19 cellular contexts compared by ENCODE assay signal in genomic region chr1:171509191-171509590, GRCh38. TPM values are rescaled to one million over a fixed set of nuclear protein-coding genes. Genes with fewer than 3 reads are reported as not detected.
DNase-seq lines count a peak whose midpoint lies in the region; ATAC-seq and TF ChIP-seq lines count a peak whose summit lies in the region.
"Had no signal": no experiment of that assay in that cellular context is flagged by ENCODE, and none has a peak within 500 bp of the region (broad histone marks: within the 10 kb centered on the region; RNA-seq: fewer than 3 reads in every experiment).

No MANE protein-coding gene starts in this region.

- peaks cover 0 to 27% of the 10 kb centered on the region in 2 experiments; a peak in 2 of 4 replicates for H3K79me1 ChIP-seq in IMR-90 (ENCODE audit: low read depth in 1 of 2, low read length in 2 of 2)

- no peak overlapping the region for H2BK15ac ChIP-seq in IMR-90 (ENCODE audit: low read depth, low read length)

- H2AK5ac ChIP-seq in IMR-90 (ENCODE audit: low read depth, low read length) = no peak overlapping the region

- no peak overlapping the region for H3K4me3 Mint-ChIP-seq in activated naive CD4-positive, alpha-beta T cell treated with anti-CD3 and anti-CD28 coated beads for 36 hours
- H3K4me3 Mint-ChIP-seq in natural killer cell treated with Interleukin-12 subunit alpha and Interleukin-12 subunit beta and Interleukin-15 and Interleukin-18, amount 100 ng/mL, for 72 hours = peak overlapping the region; percentile 34
- H3K4me3 Mint-ChIP-seq: brain, type B pancreatic cell had no signal

- no peak overlapping the region for H2AFZ ChIP-seq in IMR-90 (replicated peaks; ENCODE audit: low read length, poor library complexity)

- peaks cover 83% of the 10 kb centered on the region for H3K4me1 Mint-ChIP-seq in activated naive CD4-positive, alpha-beta T cell treated with anti-CD3 and anti-CD28 coated beads for 36 hours (ENCODE audit: low read depth)
- peaks cover 68 to 86% of the 10 kb centered on the region in 2 donors for H3K4me1 Mint-ChIP-seq in natural killer cell treated with Interleukin-12 subunit alpha and Interleukin-12 subunit beta and Interleukin-15 and Interleukin-18, amount 100 ng/mL, for 72 hours (ENCODE audit: low read depth in 2 of 2)

- in situ Hi-C loops in IMR-90 (cut with MboI; ENCODE audit: low sequenced_read_pairs) = no loop called here

- peaks cover 3% of the 10 kb centered on the region for H3K4me1 ChIP-seq in IMR-90 (ENCODE audit: control insufficient read depth, insufficient read depth, low read length)

- peaks cover 11% of the 10 kb centered on the region for H3K36me3 Mint-ChIP-seq in activated naive CD4-positive, alpha-beta T cell treated with anti-CD3 and anti-CD28 coated beads for 36 hours (ENCODE audit: low read depth)
- H3K36me3 Mint-ChIP-seq in natural killer cell treated with Interleukin-12 subunit alpha and Interleukin-12 subunit beta and Interleukin-15 and Interleukin-18, amount 100 ng/mL, for 72 hours = no peaks in the 10 kb centered on the region

- H3K23ac ChIP-seq in IMR-90 (ENCODE audit: low read depth, low read length) = no peak overlapping the region

- no peak overlapping the region for H3K27ac ChIP-seq in IMR-90 (ENCODE audit: insufficient read depth, low read length)
- H3K27ac ChIP-seq: stomach had no signal

- no peak overlapping the region for H3K4me3 ChIP-seq in IMR-90 (ENCODE audit: insufficient read depth, low read depth, low read length)
- H3K4me3 ChIP-seq: K562, mucosa of descending colon, stomach had no signal

- no peak for TF ChIP-seq RAD21 in IMR-90 (IDR thresholded peaks at IDR 0.05; ENCODE audit: low read length)

- H3K9ac ChIP-seq in IMR-90 (ENCODE audit: low read depth, low read length) = no peak overlapping the region

- H3K27me3 ChIP-seq in IMR-90 (ENCODE audit: control insufficient read depth, insufficient read depth, low read length) = no peaks in the 10 kb centered on the region
- H3K27me3 ChIP-seq: stomach had no signal

- peaks cover 9% of the 10 kb centered on the region; the same call in 1 of the 2 replicates for H3K9me1 ChIP-seq in IMR-90 (ENCODE audit: insufficient read depth, low read length)

- no peak overlapping the region for H4K5ac ChIP-seq in IMR-90 (ENCODE audit: low read depth, low read length)

- DNase-seq in activated naive CD4-positive, alpha-beta T cell treated with anti-CD3 and anti-CD28 coated beads for 36 hours = no peak
- DNase-seq in activated naive CD4-positive, alpha-beta T cell treated with Interleukin-2 at 50 U/mL for 16 hours = no peak
- DNase-seq in IMR-90 (no peak), astrocyte of the hippocampus (ENCODE audit: low read depth, low spot score) (peak; percentile 55), GM19240 (ENCODE audit: insufficient read length, low spot score) (no peak), amygdala (lab: John Stamatoyannopoulos, UW) (no peak), erythroblast (lab: John Stamatoyannopoulos, UW) (no peak)
- DNase-seq in natural killer cell treated with Interleukin-12 subunit alpha and Interleukin-12 subunit beta and Interleukin-15 and Interleukin-18, amount 100 ng/mL, for 72 hours (ENCODE audit: low spot score) = no peak
- DNase-seq: DMS79, left ventricle myocardium superior, mucosa of descending colon, NCI-H748 treated with DMSO at 0.1 percent for 48 hours, SHP77 treated with DMSO at 0.1 percent for 48 hours, small intestine, stomach, T-helper 2 cell had no signal

- no peak overlapping the region for H3K4ac ChIP-seq in IMR-90 (ENCODE audit: low read depth, low read length)

- no peak overlapping the region for H2BK120ac ChIP-seq in IMR-90 (ENCODE audit: low read depth, low read length)

- H3K56ac ChIP-seq in IMR-90 (ENCODE audit: extremely low read depth, insufficient read depth, low read length) = no peak overlapping the region

- POLR2A ChIA-PET in IMR-90 (lab: Charles Lee; ENCODE audit: unreplicated experiment) = no interaction called here

- CTCF ChIA-PET in activated naive CD4-positive, alpha-beta T cell treated with anti-CD3 and anti-CD28 coated beads for 36 hours (lab: Charles Lee) = no interaction called here
- CTCF ChIA-PET in IMR-90 (lab: Yijun Ruan, JAX) = no interaction called here

- H4K8ac ChIP-seq in IMR-90 (ENCODE audit: low read depth in 2 of 2, low read length in 2 of 2) = no peak overlapping the region

- H3K14ac ChIP-seq in IMR-90 (replicated peaks; ENCODE audit: low read depth, low read length) = no peak overlapping the region

- H3K27ac Mint-ChIP-seq in activated naive CD4-positive, alpha-beta T cell treated with anti-CD3 and anti-CD28 coated beads for 36 hours = peak overlapping the region; percentile 55
- peak overlapping the region in 1 of 2 donors; percentile 79 for H3K27ac Mint-ChIP-seq in natural killer cell treated with Interleukin-12 subunit alpha and Interleukin-12 subunit beta and Interleukin-15 and Interleukin-18, amount 100 ng/mL, for 72 hours
- H3K27ac Mint-ChIP-seq: type B pancreatic cell had no signal

- no peak overlapping the region for H3K18ac ChIP-seq in IMR-90 (ENCODE audit: low read depth, low read length)

- H3K36me3 ChIP-seq in IMR-90 (ENCODE audit: control insufficient read depth, insufficient read depth, low read length) = 0 out of 2 replicates have a peak, but pooled peaks cover 2% of the 10 kb centered on the region

- dilution Hi-C loops in IMR-90 (cut with HindIII; ENCODE audit: low sequenced_read_pairs, unreplicated experiment) = no loop called here

- no peak for TF ChIP-seq CTCF in IMR-90 (conservative IDR thresholded peaks at IDR 0.05; ENCODE audit: low read depth, low read length)

- intact Hi-C loops in activated naive CD4-positive, alpha-beta T cell treated with anti-CD3 and anti-CD28 coated beads for 36 hours (cut with micrococcal nuclease) = loop anchor here (1.0 kb wide), 1 partner anchor 8 kb away; no protein-coding TSS in a partner anchor
- intact Hi-C loops in IMR-90 (cut with micrococcal nuclease) = no loop called here

- peak overlapping the region; percentile 64; the same call in 1 of the 2 replicates for H3K4me2 ChIP-seq in IMR-90 (ENCODE audit: low read depth, low read length)

- H2BK5ac ChIP-seq in IMR-90 (ENCODE audit: low read depth, low read length, poor library complexity, severe bottlenecking) = peak overlapping the region; percentile 23

- H4K20me1 ChIP-seq in IMR-90 (ENCODE audit: insufficient read depth, low read length) = peaks cover 86% of the 10 kb centered on the region

- H3K9me3 ChIP-seq in IMR-90 (ENCODE audit: control insufficient read depth, insufficient read depth, low read length) = no peaks in the 10 kb centered on the region
- H3K9me3 ChIP-seq: mucosa of descending colon, stomach had no signal

- no peaks in the 10 kb centered on the region for H3K9me3 Mint-ChIP-seq in activated naive CD4-positive, alpha-beta T cell treated with anti-CD3 and anti-CD28 coated beads for 36 hours
- H3K9me3 Mint-ChIP-seq in natural killer cell treated with Interleukin-12 subunit alpha and Interleukin-12 subunit beta and Interleukin-15 and Interleukin-18, amount 100 ng/mL, for 72 hours = no peaks in the 10 kb centered on the region
- H3K9me3 Mint-ChIP-seq: type B pancreatic cell had no signal

- no peak overlapping the region for H4K91ac ChIP-seq in IMR-90 (ENCODE audit: insufficient read depth, low read depth, low read length)

- no peak overlapping the region for H2BK20ac ChIP-seq in IMR-90 (ENCODE audit: low read depth, low read length)

- peak; percentile 43 for ATAC-seq in IMR-90 (ENCODE audit: low read depth)
- ATAC-seq in natural killer cell treated with Interleukin-12 subunit alpha and Interleukin-12 subunit beta and Interleukin-15 and Interleukin-18, amount 100 ng/mL, for 72 hours = no peak
- ATAC-seq: K562, left ventricle myocardium superior, mucosa of descending colon had no signal

- H3K27me3 Mint-ChIP-seq in activated naive CD4-positive, alpha-beta T cell treated with anti-CD3 and anti-CD28 coated beads for 36 hours (ENCODE audit: low read depth) = no peaks in the 10 kb centered on the region
- no peaks in the 10 kb centered on the region for H3K27me3 Mint-ChIP-seq in natural killer cell treated with Interleukin-12 subunit alpha and Interleukin-12 subunit beta and Interleukin-15 and Interleukin-18, amount 100 ng/mL, for 72 hours
- H3K27me3 Mint-ChIP-seq: brain, type B pancreatic cell had no signal

- TF ChIP-seq POLR2A in IMR-90 (IDR thresholded peaks at IDR 0.05; ENCODE audit: low read depth, low read length) (no peak), erythroblast (IDR thresholded peaks at IDR 0.05; ENCODE audit: low read length) (no peak)

- no TSS peak for BruUV-seq in IMR-90 (replicated peaks; lab: Mats Ljungman, UMichigan)

- no peak overlapping the region for H2AK9ac ChIP-seq in IMR-90 (replicated peaks; ENCODE audit: low read depth, low read length, poor library complexity)

TF ChIP-seq in IMR-90, 13 proteins besides CTCF, POLR2A, EP300 and RAD21 (continues in another document):
- no peak for TF ChIP-seq MAZ (IDR thresholded peaks at IDR 0.05; ENCODE audit: borderline replicate concordance, low read depth, low read length)
- no peak for TF ChIP-seq RCOR1 (IDR thresholded peaks at IDR 0.05; ENCODE audit: insufficient replicate concordance, low read length)
- no peak for TF ChIP-seq MAFK (IDR thresholded peaks at IDR 0.05; ENCODE audit: low read depth, low read length)
- no peak for TF ChIP-seq SMC3 (IDR thresholded peaks at IDR 0.05; ENCODE audit: low read depth, low read length)
- TF ChIP-seq ELK1 (IDR thresholded peaks at IDR 0.05; ENCODE audit: borderline replicate concordance, low read depth, low read length) = no peak
- TF ChIP-seq CEBPB (IDR thresholded peaks at IDR 0.05; ENCODE audit: low read depth, low read length) = no peak
- no peak for TF ChIP-seq BHLHE40 (IDR thresholded peaks at IDR 0.05; ENCODE audit: low read depth, low read length)
- TF ChIP-seq NFE2L2 (IDR thresholded peaks at IDR 0.05; ENCODE audit: low read depth, low read length) = no peak
- TF ChIP-seq MXI1 (IDR thresholded peaks at IDR 0.05; ENCODE audit: borderline replicate concordance, low read depth, low read length) = no peak

RNA-seq across cellular contexts. Expression of gene PRRC2C, which starts 23.9 kb away (rescaled TPM):
- 100 to 1,000 TPM; 199 to 206 TPM for total RNA-seq in activated naive CD4-positive, alpha-beta T cell treated with anti-CD3 and anti-CD28 coated beads for 36 hours
- 58.3 and 66.4 TPM in 2 replicates for total RNA-seq in IMR-90 (2012; rRNA removed)
- polyA plus RNA-seq in IMR-90 (2012; rRNA removed) = 46.4 and 54.0 TPM in 2 replicates
- 14.8 and 17.9 TPM in 2 replicates for polyA plus RNA-seq in IMR-90 (2012; cell fraction: cytosol; rRNA removed)
- polyA plus RNA-seq in IMR-90 (2012; cell fraction: nucleus; rRNA removed; ENCODE audit: low replicate concordance) = 16.0 and 73.3 TPM in 2 replicates
- total RNA-seq in natural killer cell treated with Interleukin-12 subunit alpha and Interleukin-12 subunit beta and Interleukin-15 and Interleukin-18, amount 100 ng/mL, for 72 hours = 100 to 1,000 TPM; 331 to 343 TPM
